Comparison of ENCODE assay signal across 15 cellular contexts in the genomic region with DNA sequence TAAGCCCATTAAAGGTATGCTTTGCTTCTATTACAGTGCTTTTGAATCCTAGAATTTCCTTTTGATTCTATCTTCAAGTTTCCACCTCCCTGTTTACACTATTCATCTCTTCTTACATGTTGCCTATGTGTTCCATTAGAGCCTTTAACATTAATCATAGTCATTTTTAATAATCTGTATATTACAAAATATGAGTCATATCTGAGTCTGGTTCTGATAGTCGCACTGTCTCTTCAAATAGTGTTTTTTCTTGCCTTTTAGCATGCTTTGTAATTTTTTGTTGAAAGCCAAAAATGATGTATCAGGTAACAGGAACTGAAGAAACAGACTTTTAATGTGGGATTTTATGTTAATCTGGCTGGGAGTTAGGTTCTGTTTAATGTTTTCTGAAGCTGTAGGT.
A peak's percentile ranks its signal among the peaks of the same experiment; 100 is the strongest.
DNase-seq lines count a peak whose midpoint lies in the region; ATAC-seq, FAIRE-seq and TF ChIP-seq lines count a peak whose summit lies in the region.
"Had no signal": no experiment of that assay in that cellular context is flagged by ENCODE, and none has a peak within 500 bp of the region (broad histone marks: within the 10 kb centered on the region; RNA-seq: fewer than 3 reads in every experiment).

No MANE protein-coding gene starts in this region.

- H3K4me3 ChIP-seq in A549: no peak overlapping the region
- no peak overlapping the region for H3K4me3 ChIP-seq in SK-N-SH (ENCODE audit: low read depth in 2 of 2, low read length in 1 of 2)
- H3K4me3 ChIP-seq in bronchial epithelial cell (ENCODE audit: low read depth, low read length): no peak overlapping the region
- H3K4me3 ChIP-seq in osteoblast (ENCODE audit: insufficient read depth, low read length): no peak overlapping the region
- H3K4me3 ChIP-seq: BLaER1, GM23248, HAP-1 had no signal

- no peak overlapping the region for H2AFZ ChIP-seq in SK-N-SH (ENCODE audit: low read depth)
- H2AFZ ChIP-seq in osteoblast (ENCODE audit: low read length): no peak overlapping the region
- H2AFZ ChIP-seq: GM23248 had no signal

- POLR2A ChIA-PET in A549 (lab: Yijun Ruan, JAX): no interaction called here
- POLR2A ChIA-PET in SK-N-SH (lab: Yijun Ruan, JAX): interaction anchor here (0.7 kb wide), 1 partner anchor 129 kb away, joined by 6 read pairs; no protein-coding TSS in a partner anchor

- H3K79me2 ChIP-seq in SK-N-SH (ENCODE audit: insufficient read depth): no peaks in the 10 kb centered on the region
- no peaks in the 10 kb centered on the region for H3K79me2 ChIP-seq in osteoblast (ENCODE audit: insufficient read depth, low read length)

- intact Hi-C loops in Calu3 (cut with micrococcal nuclease; ENCODE audit: unreplicated experiment): no loop called here

- CTCF ChIA-PET in A549 (lab: Yijun Ruan, JAX) (interaction anchor here (0.7 to 1.4 kb wide), 3 partner anchors 11 to 84 kb away, joined by 3 read pairs; no protein-coding TSS in a partner anchor), SK-N-SH (lab: Yijun Ruan, JAX) (interaction anchor here (1.1 kb wide), 1 partner anchor 224 kb away, joined by 3 read pairs; no protein-coding TSS in a partner anchor), Calu3 (lab: Charles Lee) (interaction anchor here (0.7 kb wide), 1 partner anchor 70 kb away, joined by 3 read pairs; no protein-coding TSS in a partner anchor)

- BruUV-seq in Calu3 (replicated peaks; lab: Mats Ljungman, UMichigan): no TSS peak

- H3K4me2 ChIP-seq in A549: no peak overlapping the region
- no peak overlapping the region; the same call in 1 of the 2 replicates for H3K4me2 ChIP-seq in SK-N-SH
- H3K4me2 ChIP-seq in osteoblast (ENCODE audit: insufficient read depth, low read length): no peak overlapping the region
- H3K4me2 ChIP-seq: BLaER1 had no signal

- TF ChIP-seq RAD21 in A549 (conservative IDR thresholded peaks at IDR 0.05 in 1 of 2, IDR thresholded peaks at IDR 0.05 in 1 of 2): no peak
- TF ChIP-seq RAD21 in SK-N-SH (IDR thresholded peaks at IDR 0.05; ENCODE audit: low read length): no peak

- no peak overlapping the region for H3K27ac Mint-ChIP-seq in Calu3 (ENCODE audit: unreplicated experiment)
- H3K27ac Mint-ChIP-seq: CD14-positive monocyte; CD4-positive, alpha-beta memory T cell had no signal

- no peak overlapping the region for H3K4me3 Mint-ChIP-seq in Calu3 (ENCODE audit: low read depth, unreplicated experiment)
- H3K4me3 Mint-ChIP-seq: CD14-positive monocyte; CD4-positive, alpha-beta memory T cell had no signal

- no peak for ATAC-seq in A549

- H3K36me3 ChIP-seq in SK-N-SH (replicated peaks in 1 of 2; ENCODE audit: control insufficient read depth in 1 of 2, insufficient read depth in 2 of 2, low read length in 1 of 2) (peaks cover 5 to 60% of the 10 kb centered on the region in 2 experiments), bronchial epithelial cell (ENCODE audit: control insufficient read depth, insufficient read depth, low read length) (peaks cover 8% of the 10 kb centered on the region), osteoblast (ENCODE audit: insufficient read depth, low read length) (peaks cover 15% of the 10 kb centered on the region)

- peaks cover 11% of the 10 kb centered on the region for H3F3A ChIP-seq in SK-N-SH (replicated peaks; ENCODE audit: insufficient read depth)

- no peaks in the 10 kb centered on the region for H3K9me3 Mint-ChIP-seq in Calu3 (ENCODE audit: low read depth, unreplicated experiment)
- H3K9me3 Mint-ChIP-seq: CD4-positive, alpha-beta memory T cell had no signal

- no peaks in the 10 kb centered on the region for H3K4me1 ChIP-seq in A549
- H3K4me1 ChIP-seq in SK-N-SH (ENCODE audit: control insufficient read depth in 1 of 2, insufficient read depth in 2 of 2, low read depth in 1 of 2, low read length in 1 of 2): peaks cover 11% of the 10 kb centered on the region in 2 experiments; a peak in 3 of 4 replicates
- no peaks in the 10 kb centered on the region for H3K4me1 ChIP-seq in osteoblast (ENCODE audit: insufficient read depth, low read length)
- H3K4me1 ChIP-seq: BLaER1, HAP-1 had no signal

- no peaks in the 10 kb centered on the region for H3K27me3 ChIP-seq in SK-N-SH (ENCODE audit: insufficient read depth)
- H3K27me3 ChIP-seq in bronchial epithelial cell (ENCODE audit: control insufficient read depth, insufficient read depth, low read length): no peaks in the 10 kb centered on the region
- no peaks in the 10 kb centered on the region for H3K27me3 ChIP-seq in osteoblast (ENCODE audit: insufficient read depth, low read length)
- H3K27me3 ChIP-seq: BLaER1 had no signal

- TF ChIP-seq EP300 in A549 (IDR thresholded peaks at IDR 0.05) (no peak), SK-N-SH (IDR thresholded peaks at IDR 0.05; ENCODE audit: borderline replicate concordance in 1 of 2, low read depth in 1 of 2, low read length in 1 of 2) (no peak)

- no peak overlapping the region for H3K9ac ChIP-seq in SK-N-SH
- H3K9ac ChIP-seq: BLaER1, GM23248 had no signal

- no peak for TF ChIP-seq POLR2A in A549 (IDR thresholded peaks at IDR 0.05; ENCODE audit: low read length)

- no peak overlapping the region for H3K27ac ChIP-seq in A549
- peak overlapping the region; percentile 29 to 77; a peak in 3 of 4 replicates for H3K27ac ChIP-seq in SK-N-SH (ENCODE audit: low read depth in 2 of 2, low read length in 1 of 2)
- no peak overlapping the region for H3K27ac ChIP-seq in osteoblast (ENCODE audit: low read depth, low read length)
- H3K27ac ChIP-seq: 22Rv1, BLaER1, GM23248 had no signal

- no peaks in the 10 kb centered on the region for H3K27me3 Mint-ChIP-seq in Calu3 (ENCODE audit: unreplicated experiment)
- H3K27me3 Mint-ChIP-seq: CD4-positive, alpha-beta memory T cell had no signal

- TF ChIP-seq CTCF in A549 (IDR thresholded peaks at IDR 0.05): no peak
- no peak for TF ChIP-seq CTCF in SK-N-SH (IDR thresholded peaks at IDR 0.05)
- no peak for TF ChIP-seq CTCF in bronchial epithelial cell (IDR thresholded peaks at IDR 0.05; ENCODE audit: insufficient read depth, low read length, severe bottlenecking)
- TF ChIP-seq CTCF in osteoblast (IDR thresholded peaks at IDR 0.05; ENCODE audit: extremely low read depth, low read depth, low read length): no peak
- no peak for TF ChIP-seq CTCF in Calu3 (IDR thresholded peaks at IDR 0.05; ENCODE audit: unreplicated experiment)

- no peaks in the 10 kb centered on the region for H4K20me1 ChIP-seq in SK-N-SH (ENCODE audit: insufficient read depth)
- H4K20me1 ChIP-seq in osteoblast (ENCODE audit: insufficient read depth, low read length): no peaks in the 10 kb centered on the region
- H4K20me1 ChIP-seq: BLaER1 had no signal

- 81% methylated on average over 1 of the region's 1 CpG for WGBS in A549 (ENCODE audit: missing lambda C conversion rate)
- 30% methylated on average over 1 of the region's 1 CpG for WGBS in SK-N-SH (ENCODE audit: low lambda C conversion rate)

- no peaks in the 10 kb centered on the region for H3K4me1 Mint-ChIP-seq in Calu3 (ENCODE audit: low read depth, unreplicated experiment)

- peaks cover 4% of the 10 kb centered on the region for H3K36me3 Mint-ChIP-seq in Calu3 (ENCODE audit: insufficient read depth, unreplicated experiment)

- H3K9me3 ChIP-seq in A549: no peaks in the 10 kb centered on the region
- H3K9me3 ChIP-seq in SK-N-SH: no peaks in the 10 kb centered on the region
- H3K9me3 ChIP-seq in osteoblast (ENCODE audit: low read depth, low read length): no peaks in the 10 kb centered on the region
- H3K9me3 ChIP-seq: BLaER1, HAP-1 had no signal

- no peaks in the 10 kb centered on the region for H3K9me2 ChIP-seq in SK-N-SH

- no peak for DNase-seq in A549 (ENCODE audit: low read depth in 1 of 2, low spot score in 1 of 2)
- no peak for DNase-seq in SK-N-SH
- DNase-seq in bronchial epithelial cell (ENCODE audit: low read depth): peak; percentile 17
- DNase-seq in osteoblast (ENCODE audit: insufficient read length, low spot score, missing footprints): peak; percentile 56
- no peak for DNase-seq in mucosa of gallbladder (ENCODE audit: low spot score)
- DNase-seq in LoVo (ENCODE audit: low spot score): no peak
- DNase-seq in Calu3: no peak
- DNase-seq: CD4-positive, alpha-beta memory T cell; DMS79 treated with DMSO at 0.1 percent for 48 hours; GF-D8; GM23248 had no signal

- FAIRE-seq in A549 (lab: Jason Lieb, UNC) (peak; percentile 43), bronchial epithelial cell (lab: Jason Lieb, UNC) (no peak)

TF ChIP-seq in A549, 52 proteins besides CTCF, POLR2A, EP300 and RAD21:
- TF ChIP-seq, protein P1, sequence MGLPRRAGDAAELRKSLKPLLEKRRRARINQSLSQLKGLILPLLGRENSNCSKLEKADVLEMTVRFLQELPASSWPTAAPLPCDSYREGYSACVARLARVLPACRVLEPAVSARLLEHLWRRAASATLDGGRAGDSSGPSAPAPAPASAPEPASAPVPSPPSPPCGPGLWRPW (IDR thresholded peaks at IDR 0.05): no peak
- TF ChIP-seq FOSL2 (IDR thresholded peaks at IDR 0.05) (no peak), FOSL2 (CRISPR knock-in tag; IDR thresholded peaks at IDR 0.05) (peak; percentile 44; the same call in 1 of the 2 replicates)
TF ChIP-seq in A549: peak in this region for 1.

TF ChIP-seq in SK-N-SH, 30 proteins besides CTCF, POLR2A, EP300 and RAD21:
- TF ChIP-seq, protein P2, sequence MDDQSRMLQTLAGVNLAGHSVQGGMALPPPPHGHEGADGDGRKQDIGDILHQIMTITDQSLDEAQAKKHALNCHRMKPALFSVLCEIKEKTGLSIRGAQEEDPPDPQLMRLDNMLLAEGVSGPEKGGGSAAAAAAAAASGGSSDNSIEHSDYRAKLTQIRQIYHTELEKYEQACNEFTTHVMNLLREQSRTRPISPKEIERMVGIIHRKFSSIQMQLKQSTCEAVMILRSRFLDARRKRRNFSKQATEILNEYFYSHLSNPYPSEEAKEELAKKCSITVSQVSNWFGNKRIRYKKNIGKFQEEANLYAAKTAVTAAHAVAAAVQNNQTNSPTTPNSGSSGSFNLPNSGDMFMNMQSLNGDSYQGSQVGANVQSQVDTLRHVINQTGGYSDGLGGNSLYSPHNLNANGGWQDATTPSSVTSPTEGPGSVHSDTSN (IDR thresholded peaks at IDR 0.05): peak; percentile 74; the same call in 1 of the 2 replicates
- TF ChIP-seq RFX5 (IDR thresholded peaks at IDR 0.05; ENCODE audit: low read length) (no peak), RXRA (IDR thresholded peaks at IDR 0.05; ENCODE audit: borderline replicate concordance, low read depth) (no peak), MEF2A (IDR thresholded peaks at IDR 0.05; ENCODE audit: borderline replicate concordance, low read depth) (no peak), CHD2 (IDR thresholded peaks at IDR 0.05; ENCODE audit: low read length, partially characterized antibody) (no peak), SIN3A (IDR thresholded peaks at IDR 0.05; ENCODE audit: borderline replicate concordance, low read depth, low read length) (no peak), JUND (IDR thresholded peaks at IDR 0.05) (peak; percentile 33), FOSL2 (IDR thresholded peaks at IDR 0.05; ENCODE audit: borderline replicate concordance, low read depth) (peak; percentile 40; the same call in 1 of the 2 replicates), TCF12 (IDR thresholded peaks at IDR 0.05) (peak; percentile 65)

Comparison
In these comparisons a context has a peak if more than half of its experiments do, and no peak if none do; other contexts are left out.
1. DNase-seq: peak in bronchial epithelial cell (single experiment) and osteoblast (single experiment); none in A549 (0 of 2), SK-N-SH (single experiment), mucosa of gallbladder (single experiment), LoVo (single experiment) and Calu3 (single experiment).
2. H3K27ac ChIP-seq: peak in SK-N-SH (2 of 2); none in A549 (0 of 2) and osteoblast (single experiment).